Comparison of ENCODE assay signal across 20 cellular contexts in genomic region chr9:8514760-8515159, GRCh38.
"Had no signal": no experiment of that assay in that cellular context is flagged by ENCODE, and none has a peak within 500 bp of the region (broad histone marks: within the 10 kb centered on the region; RNA-seq: fewer than 3 reads in every experiment).

No MANE protein-coding gene starts in this region.

- H3K4me1 ChIP-seq: right atrium auricular region, transverse colon had no signal

- H3K4me3 Mint-ChIP-seq: activated CD4-positive, alpha-beta memory T cell treated with anti-CD3 and anti-CD28 coated beads for 36 hours; activated CD8-positive, alpha-beta memory T cell treated with anti-CD3 and anti-CD28 coated beads, Interleukin-2, amount 10 ng/mL, durations not matched to agents 7 days and 5 days; activated T-cell treated with anti-CD3 and anti-CD28 coated beads, Interleukin-2, amount 50 U/mL, for 24 hours; memory B cell; natural killer cell had no signal

- H3K4me3 ChIP-seq: cardiac muscle cell, dorsolateral prefrontal cortex, right atrium auricular region, skin epidermis, transverse colon had no signal

- H3K27ac Mint-ChIP-seq: activated CD4-positive, alpha-beta memory T cell treated with anti-CD3 and anti-CD28 coated beads for 36 hours; activated CD8-positive, alpha-beta memory T cell treated with anti-CD3 and anti-CD28 coated beads, Interleukin-2, amount 10 ng/mL, durations not matched to agents 7 days and 5 days; activated T-cell treated with anti-CD3 and anti-CD28 coated beads, Interleukin-2, amount 50 U/mL, for 24 hours; memory B cell; natural killer cell had no signal

- H3K27ac ChIP-seq: cardiac muscle cell, right atrium auricular region, skin epidermis, transverse colon had no signal

- H3K9me3 ChIP-seq: right atrium auricular region, transverse colon had no signal

- ATAC-seq: activated CD8-positive, alpha-beta memory T cell treated with anti-CD3 and anti-CD28 coated beads, Interleukin-2, amount 10 ng/mL, durations not matched to agents 7 days and 5 days; left ventricle myocardium superior; natural killer cell had no signal

- H3K4me1 Mint-ChIP-seq: activated CD8-positive, alpha-beta memory T cell treated with anti-CD3 and anti-CD28 coated beads, Interleukin-2, amount 10 ng/mL, durations not matched to agents 7 days and 5 days; memory B cell; natural killer cell had no signal

- H3K36me3 Mint-ChIP-seq: activated CD4-positive, alpha-beta memory T cell treated with anti-CD3 and anti-CD28 coated beads for 36 hours; activated CD8-positive, alpha-beta memory T cell treated with anti-CD3 and anti-CD28 coated beads, Interleukin-2, amount 10 ng/mL, durations not matched to agents 7 days and 5 days; memory B cell; natural killer cell had no signal

- H3K27me3 Mint-ChIP-seq: activated CD4-positive, alpha-beta memory T cell treated with anti-CD3 and anti-CD28 coated beads for 36 hours; activated CD8-positive, alpha-beta memory T cell treated with anti-CD3 and anti-CD28 coated beads, Interleukin-2, amount 10 ng/mL, durations not matched to agents 7 days and 5 days; activated T-cell treated with anti-CD3 and anti-CD28 coated beads, Interleukin-2, amount 50 U/mL, for 24 hours; memory B cell had no signal

- DNase-seq: activated CD4-positive, alpha-beta memory T cell treated with anti-CD3 and anti-CD28 coated beads for 36 hours; activated CD8-positive, alpha-beta memory T cell treated with anti-CD3 and anti-CD28 coated beads, Interleukin-2, amount 10 ng/mL, durations not matched to agents 7 days and 5 days; activated naive CD4-positive, alpha-beta T cell treated with anti-CD3 and anti-CD28 coated beads, Interleukin-2, amount 50 U/mL, for 16 hours; activated T-cell treated with anti-CD3 and anti-CD28 coated beads, Interleukin-2, amount 50 U/mL, for 24 hours; dorsolateral prefrontal cortex; hippocampal formation; kidney glomerular epithelial cell; left ventricle myocardium superior; natural killer cell; occipital lobe; stimulated activated CD4-positive, alpha-beta T cell treated with anti-CD3 and anti-CD28 coated beads, Interleukin-4, amount 100 ng/mL, for 24 hours; stimulated activated CD8-positive, alpha-beta memory T cell treated with anti-CD3 and anti-CD28 coated beads, Interleukin-4, amount 100 ng/mL, for 48 hours; stimulated activated naive CD4-positive, alpha-beta T cell treated with Interleukin-2 at 50 U/mL for 16 hours; substantia nigra; T-helper 9 cell; transverse colon had no signal

- H3K9me3 Mint-ChIP-seq: activated CD4-positive, alpha-beta memory T cell treated with anti-CD3 and anti-CD28 coated beads for 36 hours; activated T-cell treated with anti-CD3 and anti-CD28 coated beads, Interleukin-2, amount 50 U/mL, for 24 hours; memory B cell had no signal

- H3K36me3 ChIP-seq: cardiac muscle cell, right atrium auricular region, transverse colon had no signal

- H3K27me3 ChIP-seq: cardiac muscle cell, dorsolateral prefrontal cortex, right atrium auricular region, transverse colon had no signal
